Comparison of ENCODE assay signal across 7 cellular contexts in genomic region chr11:64845125-64845735, GRCh38. TPM values are rescaled to one million over a fixed set of nuclear protein-coding genes. Genes with fewer than 3 reads are reported as not detected.
DNase-seq lines count a peak whose midpoint lies in the region; TF ChIP-seq lines count a peak whose summit lies in the region.

No MANE protein-coding gene starts in this region.

- no peak for TF ChIP-seq CTCF in PC-9 (conservative IDR thresholded peaks at IDR 0.05)
- no peak for TF ChIP-seq CTCF in esophagus muscularis mucosa (IDR thresholded peaks at IDR 0.05)
- no peak for TF ChIP-seq CTCF in GM13977 (IDR thresholded peaks at IDR 0.05; ENCODE audit: extremely low read depth, insufficient read depth, missing control alignments)

- H3K27ac ChIP-seq in PC-9 (no peak overlapping the region), esophagus muscularis mucosa (replicated peaks in 1 of 4) (peak overlapping the region in 1 of 4 donors; percentile 35)

- intact Hi-C loops in PC-9 (cut with micrococcal nuclease; ENCODE audit: unreplicated experiment) (loop anchor here (5.0 kb wide), 2 partner anchors 182 to 407 kb away; partner anchors contain the start of gene SNX15), esophagus muscularis mucosa (cut with DNase I) (loop anchor here (10.0 kb wide), 1 partner anchor 170 kb away; the partner anchor contains the start of gene ARL2)

- 20% methylated on average over 9 of the region's 9 CpGs for WGBS in esophagus muscularis mucosa

- no peak overlapping the region for H3K9ac ChIP-seq in skeletal muscle satellite cell (ENCODE audit: low read depth, low read length)

- no peaks in the 10 kb centered on the region for H3K9me2 ChIP-seq in PC-9 (ENCODE audit: insufficient read depth)

- peak overlapping the region; percentile 87 for H2AFZ ChIP-seq in PC-9

- H3K9me3 ChIP-seq in HAP-1 (no peaks in the 10 kb centered on the region), PC-9 (ENCODE audit: insufficient read depth, low read depth) (no peaks in the 10 kb centered on the region), esophagus muscularis mucosa (no peaks in the 10 kb centered on the region), skeletal muscle satellite cell (replicated peaks; ENCODE audit: low read length) (no peaks in the 10 kb centered on the region)

- TF ChIP-seq POLR2A in esophagus muscularis mucosa (IDR thresholded peaks at IDR 0.05; ENCODE audit: low read depth) = no peak

- TF ChIP-seq EP300 in esophagus muscularis mucosa (IDR thresholded peaks at IDR 0.05) = no peak

- H3F3A ChIP-seq in PC-9 (ENCODE audit: insufficient read depth, low read depth) = peaks cover 65% of the 10 kb centered on the region; the same call in 1 of the 2 replicates

- H4K20me1 ChIP-seq in PC-9 (ENCODE audit: insufficient read depth) = no peaks in the 10 kb centered on the region

- H3K4me2 ChIP-seq in PC-9 = peak overlapping the region; percentile 82
- H3K4me2 ChIP-seq in skeletal muscle satellite cell (ENCODE audit: low read length) = peak overlapping the region; percentile 72

- no peak for DNase-seq in HAP-1 (ENCODE audit: low spot score in 2 of 2)
- DNase-seq in PC-9 = no peak
- no peak for DNase-seq in esophagus muscularis mucosa (ENCODE audit: extremely low spot score)
- no peak for DNase-seq in NCI-H187 (lab: John Stamatoyannopoulos, UW)
- DNase-seq in GM13977 (ENCODE audit: low spot score) = no peak
- DNase-seq in NCI-H2107 (lab: John Stamatoyannopoulos, UW) = no peak

- POLR2A ChIA-PET in PC-9 (lab: Charles Lee; ENCODE audit: unreplicated experiment) = interaction anchor here (0.7 kb wide), 1 partner anchor 268 kb away, joined by 21 read pairs; no protein-coding TSS in a partner anchor

- CTCF ChIA-PET in PC-9 (lab: Charles Lee) = interaction anchor here (0.6 kb wide), 3 partner anchors 51 to 265 kb away, joined by 3 to 4 read pairs (median 3); no protein-coding TSS in a partner anchor

- no TSS peak for BruUV-seq in PC-9 (replicated peaks; lab: Mats Ljungman, UMichigan)

- peak overlapping the region; percentile 50 for H3K4me3 ChIP-seq in HAP-1
- H3K4me3 ChIP-seq in PC-9 = peak overlapping the region; percentile 72; the same call in 1 of the 2 replicates
- H3K4me3 ChIP-seq in esophagus muscularis mucosa = peak overlapping the region; percentile 50 to 62 (median 54)
- no peak overlapping the region for H3K4me3 ChIP-seq in skeletal muscle satellite cell (ENCODE audit: low read length)

- peaks cover 12% of the 10 kb centered on the region for H3K79me2 ChIP-seq in PC-9 (ENCODE audit: low read depth)

- H3K27me3 ChIP-seq in HAP-1 (ENCODE audit: low read depth) (no peaks in the 10 kb centered on the region), PC-9 (ENCODE audit: insufficient read depth, low read depth) (no peaks in the 10 kb centered on the region), esophagus muscularis mucosa (peaks cover 0 to 8% (median 3%) of the 10 kb centered on the region in 4 donors), skeletal muscle satellite cell (ENCODE audit: control insufficient read depth, insufficient read depth, low read length) (no peaks in the 10 kb centered on the region)

- H3K4me1 ChIP-seq in HAP-1 (peaks cover 15% of the 10 kb centered on the region), PC-9 (replicated peaks; ENCODE audit: insufficient read depth) (peaks cover 63% of the 10 kb centered on the region), esophagus muscularis mucosa (peaks cover 34 to 48% (median 39%) of the 10 kb centered on the region in 4 donors), skeletal muscle satellite cell (ENCODE audit: control insufficient read depth, insufficient read depth, low read length) (peaks cover 19% of the 10 kb centered on the region)

- in situ Hi-C loops in HAP-1 (cut with MboI; ENCODE audit: low sequenced_read_pairs) (loop anchor here (5.0 to 10.0 kb wide), 2 partner anchors 47 to 270 kb away; partner anchors contain the start of genes TM7SF2 and ZNHIT2), GM13977 (cut with MboI; ENCODE audit: low pct_unique_long_range_greater_than_20kb, low sequenced_read_pairs, unreplicated experiment) (loop anchor here (5.0 kb wide), 1 partner anchor 47 kb away; no protein-coding TSS in a partner anchor)

- no peaks in the 10 kb centered on the region for H3K36me3 ChIP-seq in HAP-1 (replicated peaks)
- no peaks in the 10 kb centered on the region for H3K36me3 ChIP-seq in PC-9 (ENCODE audit: low read depth)
- H3K36me3 ChIP-seq in esophagus muscularis mucosa = no peaks in the 10 kb centered on the region
- no peaks in the 10 kb centered on the region for H3K36me3 ChIP-seq in skeletal muscle satellite cell (ENCODE audit: insufficient read depth, low read length)

RNA-seq across cellular contexts. Expression of gene CDC42BPG, which starts 0.8 kb away (rescaled TPM):
- 31.3 and 33.8 TPM in 2 replicates for total RNA-seq in PC-9 (2021)
- under 1 TPM in 3 of 4 donors, not detected in 1; 0.33 to 0.46 (median 0.39) TPM for total RNA-seq in esophagus muscularis mucosa
- total RNA-seq in skeletal muscle satellite cell (2012; rRNA removed) = 0.25 TPM in 1 of 2 replicates, not detected in the other

RNA-seq across cellular contexts. Expression of gene EHD1, which starts 33.2 kb away (rescaled TPM):
- 110 and 134 TPM in 2 replicates for total RNA-seq in PC-9 (2021)
- 100 to 1,000 TPM in 2 of 4 donors, 10 to 100 TPM in 2; 57.0 to 193 (median 104) TPM for total RNA-seq in esophagus muscularis mucosa
- total RNA-seq in skeletal muscle satellite cell (2012; rRNA removed) = 43.7 and 56.5 TPM in 2 replicates

RNA-seq across cellular contexts. Expression of gene MEN1, which starts 34.9 kb away (rescaled TPM):
- total RNA-seq in PC-9 (2021) = 48.7 and 61.6 TPM in 2 replicates
- total RNA-seq in esophagus muscularis mucosa = 10 to 100 TPM; 10.4 to 18.7 (median 11.5) TPM
- 20.0 and 21.4 TPM in 2 replicates for total RNA-seq in skeletal muscle satellite cell (2012; rRNA removed)

RNA-seq across cellular contexts. Expression of gene MAP4K2, which starts 42.2 kb away (rescaled TPM):
- 32.6 and 34.3 TPM in 2 replicates for total RNA-seq in PC-9 (2021)
- 10 to 100 TPM; 11.1 to 25.0 (median 17.1) TPM for total RNA-seq in esophagus muscularis mucosa
- total RNA-seq in skeletal muscle satellite cell (2012; rRNA removed) = 8.5 and 9.9 TPM in 2 replicates

Comparison
In these comparisons a context has a peak if more than half of its experiments do, and no peak if none do; other contexts are left out.
1. RNA of gene CDC42BPG, which starts 0.8 kb away (total RNA-seq): 31.3 to 33.8 TPM in PC-9; 0.33 to 0.46 TPM in esophagus muscularis mucosa; every median in the first group is over 10 times any median in the second.